29 cellular contexts compared by ENCODE assay signal in the genomic region with DNA sequence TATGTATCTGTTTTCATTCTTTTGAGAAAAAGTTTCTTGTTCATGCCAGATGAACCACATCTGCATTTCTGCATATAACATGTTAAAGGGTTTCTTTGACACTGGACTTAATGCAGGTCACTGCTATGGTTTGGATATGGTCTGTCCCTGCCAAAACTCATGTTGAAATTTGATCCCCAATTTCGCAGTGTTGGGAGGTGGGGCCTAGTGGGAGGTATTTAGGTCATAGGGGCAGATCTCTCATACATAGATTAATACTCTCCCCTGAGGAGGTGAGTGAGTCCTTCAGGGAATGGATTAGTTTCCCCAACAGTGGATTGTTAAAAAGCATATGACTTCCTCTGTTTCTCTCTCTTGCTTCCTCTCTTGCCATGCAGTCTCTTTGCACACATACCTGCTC.
"Had no signal": no experiment of that assay in that cellular context is flagged by ENCODE, and none has a peak within 500 bp of the region (broad histone marks: within the 10 kb centered on the region; RNA-seq: fewer than 3 reads in every experiment).

No MANE protein-coding gene starts in this region.

- H3K4me1 ChIP-seq: SJSA1 had no signal

- H3K4me2 ChIP-seq: SK-N-SH had no signal

- H3K9ac ChIP-seq: SK-N-SH had no signal

- H3K27ac ChIP-seq: brain microvascular endothelial cell, SJSA1 had no signal

- DNase-seq: activated CD4-positive, alpha-beta T cell treated with anti-CD3 and anti-CD28 coated beads, Interleukin-2, amount 10 ng/mL, durations not matched to agents 24 days and 14 days; activated CD4-positive, alpha-beta T cell treated with anti-CD3 and anti-CD28 coated beads, Interleukin-2, amount 50 U/mL, for 4 hours; activated CD8-positive, alpha-beta T cell treated with anti-CD3 and anti-CD28 coated beads for 36 hours; activated effector memory CD4-positive, alpha-beta T cell treated with anti-CD3 and anti-CD28 coated beads, Interleukin-2, amount 50 U/mL, for 16 hours; activated naive CD4-positive, alpha-beta T cell; activated naive CD4-positive, alpha-beta T cell treated with anti-CD3 and anti-CD28 coated beads, Interleukin-2, amount 50 U/mL, for 16 hours; activated naive CD8-positive, alpha-beta T cell treated with anti-CD3 and anti-CD28 coated beads for 36 hours; activated T-cell treated with anti-CD3 and anti-CD28 coated beads, Interleukin-2, amount 50 U/mL, for 1 hour; activated T-cell treated with anti-CD3 and anti-CD28 coated beads, Interleukin-2, amount 50 U/mL, for 72 hours; amniotic stem cell; aorta; brain microvascular endothelial cell; central memory CD4-positive, alpha-beta T cell; Kasumi-1; KG1; MM.1S; MV-4-11; NCI-H1092; NCI-H146; NCI-H187 treated with DMSO at 0.1 percent for 48 hours; NCI-H2081; NCI-H345; NCI-H524 treated with DMSO at 0.1 percent for 48 hours; SHP77 treated with DMSO at 0.1 percent for 48 hours; SK-N-SH had no signal

- ATAC-seq: activated CD8-positive, alpha-beta T cell treated with anti-CD3 and anti-CD28 coated beads for 36 hours; activated T-cell treated with anti-CD3 and anti-CD28 coated beads, Interleukin-2, amount 50 U/mL, for 72 hours; activated T-helper 17 cell treated with anti-CD3 and anti-CD28 coated beads, Interleukin-2, amount 50 U/mL, for 72 hours; Panc1 had no signal

- H3K9me3 ChIP-seq: SJSA1, SK-N-SH had no signal

- FAIRE-seq: TTC549 had no signal

- H3K36me3 ChIP-seq: brain microvascular endothelial cell, SJSA1 had no signal

- H3K4me3 ChIP-seq: SJSA1 had no signal
